15 cellular contexts compared by ENCODE assay signal in genomic region chrX:13001961-13002671, GRCh38. TPM values are rescaled to one million over a fixed set of nuclear protein-coding genes. Genes with fewer than 3 reads are reported as not detected.
DNase-seq lines count a peak whose midpoint lies in the region; ATAC-seq and FAIRE-seq lines count a peak whose summit lies in the region.
"Had no signal": no experiment of that assay in that cellular context is flagged by ENCODE, and none has a peak within 500 bp of the region (broad histone marks: within the 10 kb centered on the region; RNA-seq: fewer than 3 reads in every experiment).

No MANE protein-coding gene starts in this region.

- H3K9me3 Mint-ChIP-seq in central memory CD8-positive, alpha-beta T cell = no peaks in the 10 kb centered on the region
- H3K9me3 Mint-ChIP-seq: HFFc6, WTC11 had no signal

- H3K4me1 Mint-ChIP-seq in central memory CD8-positive, alpha-beta T cell = peaks cover 45% of the 10 kb centered on the region

- no peak for ATAC-seq in central memory CD8-positive, alpha-beta T cell (replicated peaks; ENCODE audit: extremely low read depth, poor library complexity, severe bottlenecking)
- ATAC-seq in HG02610 (IDR thresholded peaks at IDR 0.05; ENCODE audit: unreplicated experiment) (no peak), left cardiac atrium (no peak)
- ATAC-seq: WTC11 had no signal

- peak; percentile 42 for DNase-seq in stimulated activated CD4-positive, alpha-beta T cell treated with anti-CD3 and anti-CD28 coated beads, Interleukin-1b, Interleukin-23, amount 100 ng/mL, for 48 hours
- no peak for DNase-seq in stimulated activated CD4-positive, alpha-beta T cell treated with anti-CD3 and anti-CD28 coated beads, Interleukin-12 subunit alpha, Interleukin-12 subunit beta, amount 100 ng/mL, for 4 hours
- peak; percentile 41 for DNase-seq in RCC 7860 (ENCODE audit: low spot score)
- DNase-seq in central memory CD8-positive, alpha-beta T cell (ENCODE audit: low spot score in 2 of 2) = no peak
- no peak for DNase-seq in T-helper 9 cell
- DNase-seq in HPDE6-E6E7 (ENCODE audit: extremely low spot score) = no peak
- DNase-seq in left cardiac atrium = no peak
- DNase-seq: HFFc6, NCI-H510A, thyroid gland had no signal

- intact Hi-C loops in left cardiac atrium (cut with DNase I) = no loop called here

- H3K36me3 Mint-ChIP-seq in central memory CD8-positive, alpha-beta T cell (ENCODE audit: insufficient read depth) = peaks cover 10% of the 10 kb centered on the region
- H3K36me3 Mint-ChIP-seq: WTC11 had no signal

- FAIRE-seq in RCC 7860 (lab: Jason Lieb, UNC) = peak; percentile 87
- FAIRE-seq: HTR-8/SVneo had no signal

- H3K27me3 Mint-ChIP-seq in central memory CD8-positive, alpha-beta T cell = no peaks in the 10 kb centered on the region

- peak overlapping the region; percentile 97 for H3K27ac Mint-ChIP-seq in central memory CD8-positive, alpha-beta T cell (ENCODE audit: low read depth)
- H3K27ac Mint-ChIP-seq: HFFc6, WTC11 had no signal

- H3K4me3 Mint-ChIP-seq in central memory CD8-positive, alpha-beta T cell = peak overlapping the region; percentile 23
- H3K4me3 Mint-ChIP-seq: HFFc6, WTC11 had no signal

RNA-seq across cellular contexts. Expression of gene TMSB4X, which starts 27.2 kb away (rescaled TPM):
- 1,000 to 10,000 TPM; 1,546 to 1,715 TPM for total RNA-seq in left cardiac atrium

RNA-seq across cellular contexts. Expression of gene FAM9C, which starts 42.3 kb away (rescaled TPM):
- not detected for total RNA-seq in left cardiac atrium
- total RNA-seq: Caco-2, cardiac muscle cell, HFFc6 had no signal

Comparison
In these comparisons a context has a peak if more than half of its experiments do, and no peak if none do; other contexts are left out.
1. DNase-seq: peak in stimulated activated CD4-positive, alpha-beta T cell treated with anti-CD3 and anti-CD28 coated beads, Interleukin-1b, Interleukin-23, amount 100 ng/mL, for 48 hours (single experiment) and RCC 7860 (single experiment); none in stimulated activated CD4-positive, alpha-beta T cell treated with anti-CD3 and anti-CD28 coated beads, Interleukin-12 subunit alpha, Interleukin-12 subunit beta, amount 100 ng/mL, for 4 hours (single experiment), central memory CD8-positive, alpha-beta T cell (0 of 2), T-helper 9 cell (single experiment), HPDE6-E6E7 (single experiment) and left cardiac atrium (single experiment).